ENCODE assay signal across 8 cellular contexts in genomic region chr18:67516432-67517223, GRCh38. TPM values are rescaled to one million over a fixed set of nuclear protein-coding genes. Genes with fewer than 3 reads are reported as not detected.
DNase-seq lines count a peak whose midpoint lies in the region; ATAC-seq and TF ChIP-seq lines count a peak whose summit lies in the region.

Gene DSEL, minus strand, starts transcription at chr18:67516720. Its CDS starts 2,112 bp downstream, at chr18:67514608.

- peak within 1 kb of the TSS; percentile 42 for H3K9ac ChIP-seq in muscle layer of colon (ENCODE audit: low read length)

- H3K9me3 ChIP-seq in esophagus muscularis mucosa, result no peaks in the 10 kb centered on the region
- H3K9me3 ChIP-seq in muscle layer of colon (ENCODE audit: low read length), result no peaks in the 10 kb centered on the region

- no peak within 1 kb of the TSS for H3K27ac Mint-ChIP-seq in activated T-cell treated with anti-CD3 and anti-CD28 coated beads, Interleukin-2, amount 50 U/mL, for 72 hours

- DNase-seq in COR-L47 (lab: John Stamatoyannopoulos, UW), result peak; percentile 96
- DNase-seq in HUDEP-2 (lab: John Stamatoyannopoulos, UW; ENCODE audit: unreplicated experiment in 76 of 76), result peak in 75 of 76 experiments; percentile 13 to 100 (median 91)
- peak; percentile 42 for DNase-seq in OCI-M2 (lab: John Stamatoyannopoulos, UW; ENCODE audit: unreplicated experiment)
- peak; percentile 96 to 99 for DNase-seq in activated T-cell treated with anti-CD3 and anti-CD28 coated beads, Interleukin-2, amount 50 U/mL, for 72 hours
- peak; percentile 99 for DNase-seq in esophagus muscularis mucosa (ENCODE audit: extremely low spot score)
- DNase-seq in stimulated activated CD8-positive, alpha-beta memory T cell treated with anti-CD3 and anti-CD28 coated beads, Interleukin-4, amount 100 ng/mL, for 4 hours (ENCODE audit: low read depth in 2 of 2, low spot score in 1 of 2), result peak; percentile 95 to 96

- intact Hi-C loops in esophagus muscularis mucosa (cut with DNase I), result loop anchor here (10.0 kb wide), 2 partner anchors 198 to 302 kb away; no protein-coding TSS in a partner anchor

- H3K9me3 Mint-ChIP-seq in activated T-cell treated with anti-CD3 and anti-CD28 coated beads, Interleukin-2, amount 50 U/mL, for 72 hours, result no peaks in the 10 kb centered on the region

- H3K4me3 ChIP-seq in esophagus muscularis mucosa (peak within 1 kb of the TSS; percentile 82 to 96 (median 88)), muscle layer of colon (ENCODE audit: low read depth in 1 of 2, low read length in 2 of 2) (peak within 1 kb of the TSS; percentile 73 to 92)

- no peaks in the 10 kb centered on the region for H3K36me3 Mint-ChIP-seq in activated T-cell treated with anti-CD3 and anti-CD28 coated beads, Interleukin-2, amount 50 U/mL, for 72 hours (ENCODE audit: insufficient read depth in 2 of 2)

- 0% methylated on average over 16 of the region's 92 CpGs for WGBS in esophagus muscularis mucosa

- no peaks in the 10 kb centered on the region for H3K36me3 ChIP-seq in esophagus muscularis mucosa
- H3K36me3 ChIP-seq in muscle layer of colon (ENCODE audit: insufficient read depth, low read length), result no peaks in the 10 kb centered on the region

- no peak for TF ChIP-seq EP300 in esophagus muscularis mucosa (IDR thresholded peaks at IDR 0.05)

- H3K4me1 ChIP-seq in esophagus muscularis mucosa (peaks cover 12 to 53% (median 50%) of the 10 kb centered on the region in 4 donors), muscle layer of colon (ENCODE audit: insufficient read depth, low read length) (peaks cover 32% of the 10 kb centered on the region)

- H3K27me3 ChIP-seq in esophagus muscularis mucosa (no peaks in the 10 kb centered on the region), muscle layer of colon (ENCODE audit: control insufficient read depth in 1 of 2, insufficient read depth in 2 of 2, low read length in 2 of 2) (no peaks in the 10 kb centered on the region)

- TF ChIP-seq POLR2A in esophagus muscularis mucosa (IDR thresholded peaks at IDR 0.05; ENCODE audit: low read depth), result no peak

- H3K27ac ChIP-seq in esophagus muscularis mucosa (replicated peaks in 1 of 4) (peak within 1 kb of the TSS; percentile 89 to 93 (median 91)), muscle layer of colon (ENCODE audit: low read depth, low read length) (peak within 1 kb of the TSS; percentile 85)

- H3K4me1 Mint-ChIP-seq in activated T-cell treated with anti-CD3 and anti-CD28 coated beads, Interleukin-2, amount 50 U/mL, for 72 hours (ENCODE audit: low read depth), result peaks cover 27% of the 10 kb centered on the region

- H3K4me3 Mint-ChIP-seq in activated T-cell treated with anti-CD3 and anti-CD28 coated beads, Interleukin-2, amount 50 U/mL, for 72 hours, result peak within 1 kb of the TSS; percentile 90 to 98

- peak; percentile 97 for ATAC-seq in GM21423 (IDR thresholded peaks at IDR 0.05; ENCODE audit: unreplicated experiment)
- ATAC-seq in activated T-cell treated with anti-CD3 and anti-CD28 coated beads, Interleukin-2, amount 50 U/mL, for 72 hours (replicated peaks in 1 of 2), result peak; percentile 96 to 98

- peaks cover 43% of the 10 kb centered on the region for H3K27me3 Mint-ChIP-seq in activated T-cell treated with anti-CD3 and anti-CD28 coated beads, Interleukin-2, amount 50 U/mL, for 72 hours (ENCODE audit: low read depth)

- TF ChIP-seq CTCF in esophagus muscularis mucosa (IDR thresholded peaks at IDR 0.05), result no peak

RNA-seq across cellular contexts. Expression of gene DSEL, which starts in this region (rescaled TPM):
- total RNA-seq in activated T-cell treated with anti-CD3 and anti-CD28 coated beads, Interleukin-2, amount 50 U/mL, for 72 hours, result under 1 TPM; 0.14 to 0.23 TPM
- 1 to 10 TPM; 8.6 to 10.0 (median 9.1) TPM for total RNA-seq in esophagus muscularis mucosa

Comparison
In these comparisons a context has a peak if more than half of its experiments do, and no peak if none do; other contexts are left out.
1. Peak in every context shown above with its lines: DNase-seq, ATAC-seq, H3K4me3 ChIP-seq and H3K27ac ChIP-seq.
2. RNA of gene DSEL (total RNA-seq): 8.6 to 10.0 TPM in esophagus muscularis mucosa; 0.14 to 0.23 TPM in activated T-cell treated with anti-CD3 and anti-CD28 coated beads, Interleukin-2, amount 50 U/mL, for 72 hours; every median in the first group is over 4 times any median in the second.
3. Peak in DNase-seq and ATAC-seq in activated T-cell treated with anti-CD3 and anti-CD28 coated beads, Interleukin-2, amount 50 U/mL, for 72 hours; RNA of the gene not detected or under 1 TPM.
4. DNase-seq: peak in every context shown above with its lines; median percentile 99 in esophagus muscularis mucosa; 98 in activated T-cell treated with anti-CD3 and anti-CD28 coated beads, Interleukin-2, amount 50 U/mL, for 72 hours; 96 in COR-L47; 96 in stimulated activated CD8-positive, alpha-beta memory T cell treated with anti-CD3 and anti-CD28 coated beads, Interleukin-4, amount 100 ng/mL, for 4 hours; 91 in HUDEP-2; 42 in OCI-M2.